In the genomic region with DNA sequence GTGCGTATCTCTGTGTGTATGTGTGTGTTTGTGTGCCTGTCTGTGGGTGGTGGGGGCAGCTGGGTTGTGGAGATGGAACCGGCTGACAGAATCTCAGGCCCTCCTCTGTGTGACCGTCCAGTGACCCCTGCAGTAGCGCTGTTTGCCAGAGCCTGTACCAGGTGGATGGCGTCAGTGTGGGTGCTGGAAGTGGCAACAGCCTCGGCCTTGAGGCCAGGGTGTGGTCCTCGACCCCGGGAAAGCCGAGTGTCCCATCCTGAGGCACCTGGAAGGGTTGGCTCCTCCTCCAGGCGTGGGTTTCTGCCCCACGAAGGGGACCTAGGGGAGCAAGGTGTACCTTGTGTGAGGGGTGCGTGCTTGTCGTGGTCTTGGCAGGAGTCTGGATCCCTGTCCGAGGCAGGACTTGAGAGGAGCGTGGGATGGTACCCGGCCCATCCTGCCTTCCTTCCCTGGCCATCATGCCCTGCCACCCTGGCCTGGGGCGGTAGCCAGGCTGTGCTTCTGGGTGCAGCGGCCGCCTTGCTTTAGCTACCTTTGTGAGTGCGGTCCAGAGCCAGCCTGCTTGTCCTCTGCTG, we compare ENCODE assay signal across 23 cellular contexts. TPM values are rescaled to one million over a fixed set of nuclear protein-coding genes. Genes with fewer than 3 reads are reported as not detected.
DNase-seq lines count a peak whose midpoint lies in the region; ATAC-seq and TF ChIP-seq lines count a peak whose summit lies in the region.
"Had no signal": no experiment of that assay in that cellular context is flagged by ENCODE, and none has a peak within 500 bp of the region (broad histone marks: within the 10 kb centered on the region; RNA-seq: fewer than 3 reads in every experiment).

No MANE protein-coding gene starts in this region.

- H2AFZ ChIP-seq in HCT116 (ENCODE audit: low read depth, low read length, poor library complexity, severe bottlenecking): no peak overlapping the region

- no peaks in the 10 kb centered on the region for H3K27me3 Mint-ChIP-seq in T-helper 17 cell
- H3K27me3 Mint-ChIP-seq: CD4-positive, alpha-beta memory T cell had no signal

- TF ChIP-seq CTCF in HCT116 (IDR thresholded peaks at IDR 0.05 in 2 of 3, conservative IDR thresholded peaks at IDR 0.05 in 1 of 3; ENCODE audit: borderline replicate concordance in 1 of 3, insufficient read depth in 1 of 3, low read depth in 2 of 3, low read length in 2 of 3): no peak
- TF ChIP-seq CTCF in sigmoid colon (IDR thresholded peaks at IDR 0.05): no peak
- no peak for TF ChIP-seq CTCF in foreskin fibroblast (IDR thresholded peaks at IDR 0.05; ENCODE audit: low read depth, low read length)

- no peak overlapping the region for H3K4me3 Mint-ChIP-seq in T-helper 17 cell

- H3K36me3 ChIP-seq in HCT116 (ENCODE audit: control insufficient read depth in 1 of 2, insufficient read depth in 2 of 2, low read length in 2 of 2) (peaks cover 0 to 2% of the 10 kb centered on the region in 2 experiments; a peak in 1 of 4 replicates), sigmoid colon (peaks cover 20 to 41% (median 31%) of the 10 kb centered on the region in 4 donors)
- H3K36me3 ChIP-seq: MG63 had no signal

- no peaks in the 10 kb centered on the region for H3K79me2 ChIP-seq in HCT116 (ENCODE audit: insufficient read depth, low read length)

- H4K20me1 ChIP-seq in HCT116 (ENCODE audit: insufficient read depth): no peaks in the 10 kb centered on the region

- ATAC-seq in HCT116 (no peak), T-helper 17 cell (no peak)
- ATAC-seq: A549 had no signal

- H3K4me3 ChIP-seq in HCT116 (replicated peaks in 1 of 2; ENCODE audit: low read depth in 1 of 2, low read length in 2 of 2) (no peak overlapping the region), sigmoid colon (no peak overlapping the region), foreskin fibroblast (ENCODE audit: low read depth in 1 of 2, low read length in 2 of 2) (no peak overlapping the region)
- H3K4me3 ChIP-seq: A549, MG63, Peyer's patch had no signal

- H3K4me2 ChIP-seq in HCT116 (ENCODE audit: low read length): no peak overlapping the region
- H3K4me2 ChIP-seq: A549, SK-N-SH had no signal

- H3K9ac ChIP-seq in HCT116 (ENCODE audit: low read length): no peak overlapping the region
- H3K9ac ChIP-seq: SK-N-SH had no signal

- RAD21 ChIA-PET in HCT116 (lab: Charles Lee; ENCODE audit: low non-redundant PET in 1 of 2, low total read pairs in 2 of 2, uncharacterized antibody in 2 of 2, unreplicated experiment in 2 of 2): no interaction called here

- no peaks in the 10 kb centered on the region for H3K9me2 ChIP-seq in HCT116 (ENCODE audit: insufficient read depth)
- H3K9me2 ChIP-seq: SK-N-SH had no signal

- 81 to 82% methylated on average over 20 of the region's 20 CpGs for WGBS in sigmoid colon, 2 donors

- POLR2A ChIA-PET in HCT116 (lab: Charles Lee): no interaction called here

- intact Hi-C loops in HCT116 (cut with micrococcal nuclease): no loop called here
- intact Hi-C loops in sigmoid colon (cut with DNase I): no loop called here

- H3K4me1 ChIP-seq in HCT116 (ENCODE audit: control insufficient read depth in 1 of 2, insufficient read depth in 2 of 2, low read length in 2 of 2): no peaks in the 10 kb centered on the region
- peaks cover 0 to 45% (median 40%) of the 10 kb centered on the region in 4 donors for H3K4me1 ChIP-seq in sigmoid colon
- H3K4me1 ChIP-seq: A549, Peyer's patch had no signal

- no peak for TF ChIP-seq RAD21 in HCT116 (IDR thresholded peaks at IDR 0.05; ENCODE audit: low read depth)

- DNase-seq in HCT116 (ENCODE audit: low read depth, low spot score) (no peak), T-helper 17 cell (no peak), left kidney (ENCODE audit: low read depth, low spot score) (peak; percentile 57), sigmoid colon (no peak), NCI-H2029 (lab: John Stamatoyannopoulos, UW) (no peak), foreskin fibroblast (no peak), AG08395 (ENCODE audit: low spot score) (no peak), DMS114 treated with DMSO at 0.1 percent for 48 hours (lab: John Stamatoyannopoulos, UW; ENCODE audit: unreplicated experiment) (no peak)
- DNase-seq: CD4-positive, alpha-beta memory T cell; COR-L47; GDM1; KG1; MG63; NCI-H2029 treated with DMSO at 0.1 percent for 48 hours; NCI-H2227 treated with DMSO at 0.1 percent for 48 hours; NCI-H526 treated with DMSO at 0.1 percent for 48 hours; Peyer's patch; SIG-M5; SK-N-SH; SW 1271 had no signal

- TF ChIP-seq POLR2A in HCT116 (IDR thresholded peaks at IDR 0.05; ENCODE audit: borderline replicate concordance, extremely low read depth, insufficient read depth, insufficient read length) (no peak), sigmoid colon (IDR thresholded peaks at IDR 0.05) (no peak)

- CTCF ChIA-PET in HCT116 (lab: Charles Lee): no interaction called here

- H3K4me1 Mint-ChIP-seq in T-helper 17 cell: peaks cover 11% of the 10 kb centered on the region

- peak overlapping the region; percentile 11 for H3K27ac Mint-ChIP-seq in T-helper 17 cell
- H3K27ac Mint-ChIP-seq: CD4-positive, alpha-beta memory T cell had no signal

- TSS peak; percentile 33 for BruUV-seq in HCT116 (replicated peaks; lab: Mats Ljungman, UMichigan)

- peaks cover 4% of the 10 kb centered on the region for H3K36me3 Mint-ChIP-seq in T-helper 17 cell (ENCODE audit: low read depth)

- H3K27me3 ChIP-seq in HCT116 (ENCODE audit: insufficient read depth, low read length) (no peaks in the 10 kb centered on the region), sigmoid colon (no peaks in the 10 kb centered on the region)
- H3K27me3 ChIP-seq: MG63, Peyer's patch had no signal

- no peak for TF ChIP-seq EP300 in sigmoid colon (IDR thresholded peaks at IDR 0.05)

- no peaks in the 10 kb centered on the region for H3K9me3 ChIP-seq in HCT116 (ENCODE audit: control insufficient read depth in 1 of 2, insufficient read depth in 1 of 2, low read depth in 1 of 2, low read length in 2 of 2)
- H3K9me3 ChIP-seq in T-helper 17 cell (ENCODE audit: control insufficient read depth, low read length, poor library complexity, severe bottlenecking): no peaks in the 10 kb centered on the region
- H3K9me3 ChIP-seq in sigmoid colon: no peaks in the 10 kb centered on the region
- H3K9me3 ChIP-seq: A549, MG63, Peyer's patch, SK-N-SH had no signal

- H3K27ac ChIP-seq in HCT116 (ENCODE audit: low read depth, low read length) (no peak overlapping the region), sigmoid colon (peak overlapping the region; percentile 34 to 79 (median 66))
- H3K27ac ChIP-seq: A549, Peyer's patch had no signal

TF ChIP-seq in HCT116, 20 proteins besides CTCF, POLR2A, EP300 and RAD21:
- TF ChIP-seq SP1 (IDR thresholded peaks at IDR 0.05; ENCODE audit: low read depth) (no peak), FOSL1 (IDR thresholded peaks at IDR 0.05; ENCODE audit: low read depth) (no peak), POLR2AphosphoS5 (IDR thresholded peaks at IDR 0.05; ENCODE audit: low read depth, low read length) (no peak), ZFX (IDR thresholded peaks at IDR 0.05) (no peak), EZH2 (IDR thresholded peaks at IDR 0.05) (no peak), CBX3 (IDR thresholded peaks at IDR 0.05; ENCODE audit: low read depth) (no peak), CEBPB (IDR thresholded peaks at IDR 0.05; ENCODE audit: low read depth) (no peak), SRF (IDR thresholded peaks at IDR 0.05; ENCODE audit: low read depth) (no peak), ZNF274 (IDR thresholded peaks at IDR 0.05; ENCODE audit: low read depth, low read length) (no peak), SIN3A (IDR thresholded peaks at IDR 0.05; ENCODE audit: low read depth) (no peak), JUND (IDR thresholded peaks at IDR 0.05) (no peak)
- TF ChIP-seq, protein P1, sequence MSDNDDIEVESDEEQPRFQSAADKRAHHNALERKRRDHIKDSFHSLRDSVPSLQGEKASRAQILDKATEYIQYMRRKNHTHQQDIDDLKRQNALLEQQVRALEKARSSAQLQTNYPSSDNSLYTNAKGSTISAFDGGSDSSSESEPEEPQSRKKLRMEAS (IDR thresholded peaks at IDR 0.05): no peak
- TF ChIP-seq, protein P2, sequence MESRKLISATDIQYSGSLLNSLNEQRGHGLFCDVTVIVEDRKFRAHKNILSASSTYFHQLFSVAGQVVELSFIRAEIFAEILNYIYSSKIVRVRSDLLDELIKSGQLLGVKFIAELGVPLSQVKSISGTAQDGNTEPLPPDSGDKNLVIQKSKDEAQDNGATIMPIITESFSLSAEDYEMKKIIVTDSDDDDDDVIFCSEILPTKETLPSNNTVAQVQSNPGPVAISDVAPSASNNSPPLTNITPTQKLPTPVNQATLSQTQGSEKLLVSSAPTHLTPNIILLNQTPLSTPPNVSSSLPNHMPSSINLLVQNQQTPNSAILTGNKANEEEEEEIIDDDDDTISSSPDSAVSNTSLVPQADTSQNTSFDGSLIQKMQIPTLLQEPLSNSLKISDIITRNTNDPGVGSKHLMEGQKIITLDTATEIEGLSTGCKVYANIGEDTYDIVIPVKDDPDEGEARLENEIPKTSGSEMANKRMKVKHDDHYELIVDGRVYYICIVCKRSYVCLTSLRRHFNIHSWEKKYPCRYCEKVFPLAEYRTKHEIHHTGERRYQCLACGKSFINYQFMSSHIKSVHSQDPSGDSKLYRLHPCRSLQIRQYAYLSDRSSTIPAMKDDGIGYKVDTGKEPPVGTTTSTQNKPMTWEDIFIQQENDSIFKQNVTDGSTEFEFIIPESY (IDR thresholded peaks at IDR 0.05; ENCODE audit: extremely low read depth, insufficient replicate concordance, low read length): no peak
TF ChIP-seq in HCT116: peak in this region for 0.

RNA-seq across cellular contexts. Expression of a gene that starts 16.5 kb away (rescaled TPM):
- 15.2 TPM for total RNA-seq in HCT116 (2021; ENCODE audit: unreplicated experiment)
- 7.1 and 7.8 TPM in 2 replicates for polyA plus RNA-seq in HCT116 (2012)
- 10 to 100 TPM in 1 of 2 donors, 1 to 10 TPM in 1; 9.1 to 16.4 TPM for total RNA-seq in T-helper 17 cell
- 10 to 100 TPM; 17.5 to 43.5 (median 25.3) TPM for total RNA-seq in sigmoid colon
- 10 to 100 TPM in 1 of 3 donors, 1 to 10 TPM in 2; 1.6 to 14.4 (median 1.8) TPM for polyA plus RNA-seq in sigmoid colon

RNA-seq across cellular contexts. Expression of a gene that starts 52.2 kb away (rescaled TPM):
- total RNA-seq in HCT116 (2021; ENCODE audit: unreplicated experiment) (0.76 TPM), T-helper 17 cell (not detected), sigmoid colon (100 to 1,000 TPM; 118 to 263 (median 138) TPM)
- 0.41 and 0.52 TPM in 2 replicates for polyA plus RNA-seq in HCT116 (2012)
- 10 to 100 TPM in 1 of 3 donors, 1 to 10 TPM in 2; 1.8 to 18.7 (median 4.2) TPM for polyA plus RNA-seq in sigmoid colon
- total RNA-seq: CD4-positive, alpha-beta memory T cell; H4; NCI-H460 had no signal
- polyA plus RNA-seq: CD4-positive, alpha-beta memory T cell had no signal

Comparison
In these comparisons a context has a peak if more than half of its experiments do, and no peak if none do; other contexts are left out.
1. RNA of a gene that starts 52.2 kb away (total RNA-seq): 118 to 263 TPM in sigmoid colon; 0.76 TPM in HCT116 (single experiment) and not detected in T-helper 17 cell; every median in the first group is over 10 times any median in the second.